ENCODE assay signal across 8 cellular contexts in the genomic region with DNA sequence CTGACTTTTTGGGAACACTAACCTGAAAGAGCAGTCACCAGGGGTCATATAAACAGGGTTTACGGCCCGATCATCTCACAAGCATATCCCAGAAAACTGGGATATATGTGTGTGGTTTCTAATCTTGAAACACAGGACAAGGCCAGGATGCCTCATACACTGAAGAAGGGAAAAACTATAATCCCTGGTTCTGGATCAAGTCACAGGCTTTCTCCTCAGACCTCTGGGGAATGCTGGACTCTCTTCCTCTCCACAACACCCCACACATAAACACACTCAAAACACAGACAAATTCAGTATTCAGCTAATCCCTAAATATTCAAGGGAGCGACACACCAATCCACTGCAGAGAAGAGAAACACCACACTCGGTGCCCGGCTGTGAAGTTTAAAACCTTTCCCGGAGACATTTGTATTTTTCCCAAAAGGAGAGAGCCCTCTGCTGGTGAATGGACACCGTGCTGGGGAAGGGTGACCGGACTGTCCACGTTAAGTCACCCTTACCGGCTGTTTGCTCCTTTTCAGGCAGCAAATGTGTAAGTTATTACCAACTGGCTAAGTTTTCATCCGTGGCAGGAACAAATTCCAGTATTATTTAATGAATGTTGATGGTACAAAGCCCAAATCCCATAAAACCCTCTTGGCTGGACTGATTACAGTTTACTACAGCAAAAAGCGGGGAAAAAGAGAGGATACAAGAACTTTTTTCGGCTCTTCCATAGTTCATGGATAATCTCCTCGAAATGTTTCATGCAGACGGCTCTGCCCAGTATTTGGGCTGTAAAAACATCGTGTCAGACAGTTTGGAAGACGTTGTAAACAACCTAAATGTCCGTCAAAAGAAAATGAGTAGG.
DNase-seq lines count a peak whose midpoint lies in the region; ATAC-seq, FAIRE-seq and TF ChIP-seq lines count a peak whose summit lies in the region.

No MANE protein-coding gene starts in this region.

- TF ChIP-seq POLR2A in HCT116 (IDR thresholded peaks at IDR 0.05; ENCODE audit: borderline replicate concordance, extremely low read depth, insufficient read depth, insufficient read length): no peak
- TF ChIP-seq POLR2A in testis (IDR thresholded peaks at IDR 0.05): no peak

- H3K4me2 ChIP-seq in HCT116 (ENCODE audit: low read length): peak overlapping the region; percentile 50
- H3K4me2 ChIP-seq in OCI-LY7 (ENCODE audit: low read length): no peak overlapping the region

- H4K20me1 ChIP-seq in HCT116 (ENCODE audit: insufficient read depth) (no peaks in the 10 kb centered on the region), OCI-LY7 (ENCODE audit: insufficient read depth, low read length) (no peaks in the 10 kb centered on the region)

- H3K79me2 ChIP-seq in HCT116 (ENCODE audit: insufficient read depth, low read length) (no peaks in the 10 kb centered on the region), OCI-LY7 (ENCODE audit: insufficient read depth, low read depth, low read length) (no peaks in the 10 kb centered on the region)

- intact Hi-C loops in Caco-2 (cut with micrococcal nuclease; ENCODE audit: unreplicated experiment): loop anchor here (2.0 to 10.0 kb wide), 2 partner anchors 68 to 676 kb away; no protein-coding TSS in a partner anchor
- intact Hi-C loops in HCT116 (cut with micrococcal nuclease): loop anchor here (2.0 to 10.0 kb wide), 3 partner anchors 278 to 676 kb away; no protein-coding TSS in a partner anchor
- intact Hi-C loops in OCI-LY7 (cut with micrococcal nuclease; ENCODE audit: unreplicated experiment): no loop called here
- intact Hi-C loops in left lung (cut with DNase I): no loop called here
- intact Hi-C loops in testis (cut with DNase I; ENCODE audit: low total_unique reads): no loop called here

- TF ChIP-seq RAD21 in HCT116 (IDR thresholded peaks at IDR 0.05; ENCODE audit: low read depth): peak; percentile 85

- no peaks in the 10 kb centered on the region for H3K9me3 ChIP-seq in Caco-2
- H3K9me3 ChIP-seq in HCT116 (ENCODE audit: control insufficient read depth in 1 of 2, insufficient read depth in 1 of 2, low read depth in 1 of 2, low read length in 2 of 2): no peaks in the 10 kb centered on the region
- no peaks in the 10 kb centered on the region for H3K9me3 ChIP-seq in OCI-LY7 (ENCODE audit: low read length)
- H3K9me3 ChIP-seq in left lung: no peaks in the 10 kb centered on the region
- no peaks in the 10 kb centered on the region for H3K9me3 ChIP-seq in testis

- H3K4me3 ChIP-seq in Caco-2 (ENCODE audit: low read depth, low read length) (no peak overlapping the region), HCT116 (replicated peaks in 1 of 2; ENCODE audit: low read depth in 1 of 2, low read length in 2 of 2) (no peak overlapping the region), OCI-LY7 (ENCODE audit: low read depth, low read length, poor library complexity, severe bottlenecking) (no peak overlapping the region), choroid plexus epithelial cell (ENCODE audit: low read depth, low read length) (no peak overlapping the region), left lung (no peak overlapping the region), testis (no peak overlapping the region)

- TF ChIP-seq CTCF in Caco-2 (IDR thresholded peaks at IDR 0.05; ENCODE audit: insufficient read depth in 1 of 2, low read depth in 1 of 2, low read length in 1 of 2, severe bottlenecking in 1 of 2, unreplicated experiment in 1 of 2) (peak; percentile 89 to 93), HCT116 (IDR thresholded peaks at IDR 0.05 in 2 of 3, conservative IDR thresholded peaks at IDR 0.05 in 1 of 3; ENCODE audit: borderline replicate concordance in 1 of 3, insufficient read depth in 1 of 3, low read depth in 2 of 3, low read length in 2 of 3) (peak; percentile 75 to 90 (median 89); a peak in 5 of 6 replicates), OCI-LY7 (conservative IDR thresholded peaks at IDR 0.05; ENCODE audit: low read length) (peak; percentile 67), choroid plexus epithelial cell (conservative IDR thresholded peaks at IDR 0.05; ENCODE audit: low read depth, low read length) (peak; percentile 94), left lung (IDR thresholded peaks at IDR 0.05) (peak; percentile 64 to 71), testis (IDR thresholded peaks at IDR 0.05) (peak; percentile 78 to 86 (median 81))

- H3K4me1 ChIP-seq in Caco-2 (no peaks in the 10 kb centered on the region), HCT116 (ENCODE audit: control insufficient read depth in 1 of 2, insufficient read depth in 2 of 2, low read length in 2 of 2) (peaks cover 0 to 8% of the 10 kb centered on the region in 2 experiments; a peak in 2 of 4 replicates), OCI-LY7 (ENCODE audit: insufficient read depth, low read length, poor library complexity, severe bottlenecking) (no peaks in the 10 kb centered on the region), left lung (no peaks in the 10 kb centered on the region), testis (no peaks in the 10 kb centered on the region)

- H2AFZ ChIP-seq in HCT116 (ENCODE audit: low read depth, low read length, poor library complexity, severe bottlenecking) (peak overlapping the region; percentile 100), OCI-LY7 (ENCODE audit: low read length) (no peak overlapping the region)

- ATAC-seq in HCT116 (peak; percentile 96), left lung (peak; percentile 97), GM18502 (IDR thresholded peaks at IDR 0.05; ENCODE audit: poor library complexity, unreplicated experiment) (no peak)

- peak overlapping the region; percentile 24 for H3K4me3 Mint-ChIP-seq in Caco-2 (ENCODE audit: unreplicated experiment)

- H3K27me3 ChIP-seq in Caco-2 (replicated peaks; ENCODE audit: control insufficient read depth, insufficient read depth, low read length): no peaks in the 10 kb centered on the region
- no peaks in the 10 kb centered on the region for H3K27me3 ChIP-seq in HCT116 (ENCODE audit: insufficient read depth, low read length)
- H3K27me3 ChIP-seq in left lung: no peaks in the 10 kb centered on the region
- H3K27me3 ChIP-seq in testis: no peaks in the 10 kb centered on the region

- BruUV-seq in Caco-2 (replicated peaks; lab: Mats Ljungman, UMichigan) (no TSS peak), HCT116 (replicated peaks; lab: Mats Ljungman, UMichigan) (no TSS peak), OCI-LY7 (replicated peaks; lab: Mats Ljungman, UMichigan) (no TSS peak)

- H3K27me3 Mint-ChIP-seq in Caco-2 (ENCODE audit: insufficient read depth, unreplicated experiment): no peaks in the 10 kb centered on the region

- H3K27ac Mint-ChIP-seq in Caco-2 (ENCODE audit: unreplicated experiment): no peak overlapping the region

- FAIRE-seq in GM19239 (lab: Jason Lieb, UNC): no peak

- RAD21 ChIA-PET in HCT116 (lab: Charles Lee; ENCODE audit: low non-redundant PET in 1 of 2, low total read pairs in 2 of 2, uncharacterized antibody in 2 of 2, unreplicated experiment in 2 of 2): no interaction called here

- no peaks in the 10 kb centered on the region for H3K9me3 Mint-ChIP-seq in Caco-2 (ENCODE audit: unreplicated experiment)

- H3K9me2 ChIP-seq in HCT116 (ENCODE audit: insufficient read depth) (no peaks in the 10 kb centered on the region), OCI-LY7 (ENCODE audit: insufficient read depth, low read length) (no peaks in the 10 kb centered on the region)

- POLR2A ChIA-PET in Caco-2 (lab: Charles Lee): no interaction called here
- POLR2A ChIA-PET in HCT116 (lab: Charles Lee): no interaction called here
- POLR2A ChIA-PET in OCI-LY7 (lab: Charles Lee): no interaction called here

- no peaks in the 10 kb centered on the region for H3K36me3 Mint-ChIP-seq in Caco-2 (ENCODE audit: insufficient read depth, unreplicated experiment)

- H3K27ac ChIP-seq in HCT116 (ENCODE audit: low read depth, low read length) (no peak overlapping the region), OCI-LY7 (ENCODE audit: low read depth, low read length, poor library complexity, severe bottlenecking) (no peak overlapping the region), left lung (no peak overlapping the region), testis (peak overlapping the region in 1 of 2 donors; percentile 55)

- DNase-seq in Caco-2: peak; percentile 63 to 73
- DNase-seq in HCT116 (ENCODE audit: low read depth, low spot score): peak; percentile 53
- DNase-seq in OCI-LY7 (ENCODE audit: low spot score): no peak
- DNase-seq in choroid plexus epithelial cell (ENCODE audit: low read depth): peak; percentile 73
- DNase-seq in left lung: peak in 1 of 2 donors; percentile 38
- DNase-seq in testis: peak; percentile 84
- no peak for DNase-seq in GM19239 (ENCODE audit: insufficient read length, low spot score)

- WGBS in testis, 2 donors: 26 to 28% methylated on average over 18 of the region's 18 CpGs

- H3K36me3 ChIP-seq in Caco-2 (ENCODE audit: control insufficient read depth, insufficient read depth, low read length): no peaks in the 10 kb centered on the region
- H3K36me3 ChIP-seq in HCT116 (ENCODE audit: control insufficient read depth in 1 of 2, insufficient read depth in 2 of 2, low read length in 2 of 2): no peaks in the 10 kb centered on the region
- H3K36me3 ChIP-seq in OCI-LY7 (ENCODE audit: insufficient read depth, low read length): no peaks in the 10 kb centered on the region
- no peaks in the 10 kb centered on the region for H3K36me3 ChIP-seq in left lung
- no peaks in the 10 kb centered on the region for H3K36me3 ChIP-seq in testis (ENCODE audit: low read depth, missing control alignments)

- CTCF ChIA-PET in Caco-2 (lab: Charles Lee): interaction anchor here (1.5 kb wide), 1 partner anchor 583 kb away, joined by 6 read pairs; no protein-coding TSS in a partner anchor
- CTCF ChIA-PET in HCT116 (lab: Charles Lee): interaction anchor here (0.6 kb wide), 1 partner anchor 676 kb away, joined by 3 read pairs; no protein-coding TSS in a partner anchor
- CTCF ChIA-PET in OCI-LY7 (lab: Charles Lee; ENCODE audit: unreplicated experiment): no interaction called here

- no peak overlapping the region for H3K9ac ChIP-seq in HCT116 (ENCODE audit: low read length)

- H3K4me1 Mint-ChIP-seq in Caco-2 (ENCODE audit: low read depth, unreplicated experiment): no peaks in the 10 kb centered on the region

TF ChIP-seq in HCT116, 20 proteins besides CTCF, POLR2A, EP300 and RAD21:
- TF ChIP-seq YY1 (IDR thresholded peaks at IDR 0.05; ENCODE audit: extremely low read depth, insufficient replicate concordance, low read depth, low read length) (peak; percentile 43), EGR1 (IDR thresholded peaks at IDR 0.05; ENCODE audit: low read depth) (no peak)
TF ChIP-seq in HCT116: peak in this region for 1.

Comparison
In these comparisons a context has a peak if more than half of its experiments do, and no peak if none do; other contexts are left out.
1. DNase-seq: peak in Caco-2 (2 of 2), HCT116 (single experiment), choroid plexus epithelial cell (single experiment) and testis (single experiment); none in OCI-LY7 (single experiment) and GM19239 (single experiment).
2. intact Hi-C loops: an anchor here in Caco-2 (2.0 to 10.0 kb wide) and HCT116 (2.0 to 10.0 kb wide); none called in OCI-LY7, left lung and testis.
3. Peak in every context shown above with its lines, with median percentiles within 50 percentile points of each other: CTCF ChIP-seq.